Comparison of ENCODE assay signal across 3 cellular contexts in the genomic region with DNA sequence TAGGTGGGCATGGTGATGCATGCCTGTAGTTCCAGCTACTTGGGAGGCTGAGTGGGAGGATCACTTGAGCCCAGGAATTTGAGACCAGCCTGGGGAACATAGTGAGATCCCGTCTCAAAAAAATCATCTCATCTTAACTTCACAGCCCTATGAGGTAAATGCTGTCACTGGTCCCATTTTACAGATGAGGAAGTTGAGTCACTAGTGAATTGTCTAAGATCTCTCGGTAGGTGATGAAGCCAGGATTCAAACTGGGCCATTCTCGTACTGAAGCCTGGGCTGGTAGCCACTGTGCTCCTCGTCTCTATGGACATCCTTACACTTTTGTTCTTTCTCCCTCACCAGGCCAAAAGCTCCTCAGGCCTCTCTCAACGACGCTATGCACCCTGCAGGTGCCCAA.
TF ChIP-seq lines count a peak whose summit lies in the region.

No MANE protein-coding gene starts in this region.

TF ChIP-seq in SK-N-SH, 30 proteins besides CTCF, POLR2A, EP300 and RAD21:
- TF ChIP-seq, protein P1, sequence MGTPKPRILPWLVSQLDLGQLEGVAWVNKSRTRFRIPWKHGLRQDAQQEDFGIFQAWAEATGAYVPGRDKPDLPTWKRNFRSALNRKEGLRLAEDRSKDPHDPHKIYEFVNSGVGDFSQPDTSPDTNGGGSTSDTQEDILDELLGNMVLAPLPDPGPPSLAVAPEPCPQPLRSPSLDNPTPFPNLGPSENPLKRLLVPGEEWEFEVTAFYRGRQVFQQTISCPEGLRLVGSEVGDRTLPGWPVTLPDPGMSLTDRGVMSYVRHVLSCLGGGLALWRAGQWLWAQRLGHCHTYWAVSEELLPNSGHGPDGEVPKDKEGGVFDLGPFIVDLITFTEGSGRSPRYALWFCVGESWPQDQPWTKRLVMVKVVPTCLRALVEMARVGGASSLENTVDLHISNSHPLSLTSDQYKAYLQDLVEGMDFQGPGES (IDR thresholded peaks at IDR 0.05; ENCODE audit: low read depth, low read length) = no peak
- 0 out of 2 replicates have a peak, but pooled peaks have one; percentile 22 for TF ChIP-seq FOXJ3 (CRISPR knock-in tag; IDR thresholded peaks at IDR 0.05)

TF ChIP-seq in SK-N-SH treated with all-trans-retinoic acid at 6 μM for 48 hours, 23 proteins besides CTCF, POLR2A, EP300 and RAD21:
- TF ChIP-seq, protein P2, sequence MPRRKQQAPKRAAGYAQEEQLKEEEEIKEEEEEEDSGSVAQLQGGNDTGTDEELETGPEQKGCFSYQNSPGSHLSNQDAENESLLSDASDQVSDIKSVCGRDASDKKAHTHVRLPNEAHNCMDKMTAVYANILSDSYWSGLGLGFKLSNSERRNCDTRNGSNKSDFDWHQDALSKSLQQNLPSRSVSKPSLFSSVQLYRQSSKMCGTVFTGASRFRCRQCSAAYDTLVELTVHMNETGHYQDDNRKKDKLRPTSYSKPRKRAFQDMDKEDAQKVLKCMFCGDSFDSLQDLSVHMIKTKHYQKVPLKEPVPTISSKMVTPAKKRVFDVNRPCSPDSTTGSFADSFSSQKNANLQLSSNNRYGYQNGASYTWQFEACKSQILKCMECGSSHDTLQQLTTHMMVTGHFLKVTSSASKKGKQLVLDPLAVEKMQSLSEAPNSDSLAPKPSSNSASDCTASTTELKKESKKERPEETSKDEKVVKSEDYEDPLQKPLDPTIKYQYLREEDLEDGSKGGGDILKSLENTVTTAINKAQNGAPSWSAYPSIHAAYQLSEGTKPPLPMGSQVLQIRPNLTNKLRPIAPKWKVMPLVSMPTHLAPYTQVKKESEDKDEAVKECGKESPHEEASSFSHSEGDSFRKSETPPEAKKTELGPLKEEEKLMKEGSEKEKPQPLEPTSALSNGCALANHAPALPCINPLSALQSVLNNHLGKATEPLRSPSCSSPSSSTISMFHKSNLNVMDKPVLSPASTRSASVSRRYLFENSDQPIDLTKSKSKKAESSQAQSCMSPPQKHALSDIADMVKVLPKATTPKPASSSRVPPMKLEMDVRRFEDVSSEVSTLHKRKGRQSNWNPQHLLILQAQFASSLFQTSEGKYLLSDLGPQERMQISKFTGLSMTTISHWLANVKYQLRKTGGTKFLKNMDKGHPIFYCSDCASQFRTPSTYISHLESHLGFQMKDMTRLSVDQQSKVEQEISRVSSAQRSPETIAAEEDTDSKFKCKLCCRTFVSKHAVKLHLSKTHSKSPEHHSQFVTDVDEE (CRISPR knock-in tag; IDR thresholded peaks at IDR 0.05) = no peak
- no peak for TF ChIP-seq ESRRG (CRISPR knock-in tag; IDR thresholded peaks at IDR 0.05)
- TF ChIP-seq TCF4 (CRISPR knock-in tag; IDR thresholded peaks at IDR 0.05; ENCODE audit: borderline replicate concordance) = no peak
- no peak for TF ChIP-seq ZFP3 (CRISPR knock-in tag; IDR thresholded peaks at IDR 0.05)
- no peak for TF ChIP-seq TOX (CRISPR knock-in tag; IDR thresholded peaks at IDR 0.05; ENCODE audit: borderline replicate concordance)
- no peak for TF ChIP-seq GLIS3 (CRISPR knock-in tag; IDR thresholded peaks at IDR 0.05)
- TF ChIP-seq ISL1 (CRISPR knock-in tag; IDR thresholded peaks at IDR 0.05) = no peak
- TF ChIP-seq RARB (CRISPR knock-in tag; IDR thresholded peaks at IDR 0.05) = no peak
- TF ChIP-seq ZNF565 (CRISPR knock-in tag; conservative IDR thresholded peaks at IDR 0.05; ENCODE audit: low read depth) = no peak
- TF ChIP-seq, protein P3, sequence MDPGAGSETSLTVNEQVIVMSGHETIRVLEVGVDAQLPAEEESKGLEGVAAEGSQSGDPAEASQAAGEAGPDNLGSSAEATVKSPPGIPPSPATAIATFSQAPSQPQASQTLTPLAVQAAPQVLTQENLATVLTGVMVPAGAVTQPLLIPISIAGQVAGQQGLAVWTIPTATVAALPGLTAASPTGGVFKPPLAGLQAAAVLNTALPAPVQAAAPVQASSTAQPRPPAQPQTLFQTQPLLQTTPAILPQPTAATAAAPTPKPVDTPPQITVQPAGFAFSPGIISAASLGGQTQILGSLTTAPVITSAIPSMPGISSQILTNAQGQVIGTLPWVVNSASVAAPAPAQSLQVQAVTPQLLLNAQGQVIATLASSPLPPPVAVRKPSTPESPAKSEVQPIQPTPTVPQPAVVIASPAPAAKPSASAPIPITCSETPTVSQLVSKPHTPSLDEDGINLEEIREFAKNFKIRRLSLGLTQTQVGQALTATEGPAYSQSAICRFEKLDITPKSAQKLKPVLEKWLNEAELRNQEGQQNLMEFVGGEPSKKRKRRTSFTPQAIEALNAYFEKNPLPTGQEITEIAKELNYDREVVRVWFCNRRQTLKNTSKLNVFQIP (CRISPR knock-in tag; IDR thresholded peaks at IDR 0.05; ENCODE audit: borderline replicate concordance, low read depth) = no peak

TF ChIP-seq in K562, 482 proteins besides CTCF, POLR2A, EP300 and RAD21:
- no peak for TF ChIP-seq ETV5 (CRISPR knock-in tag; IDR thresholded peaks at IDR 0.05; ENCODE audit: low read depth)
- TF ChIP-seq BCOR (IDR thresholded peaks at IDR 0.05) = peak; percentile 12; the same call in 1 of the 2 replicates
- TF ChIP-seq, protein P4, sequence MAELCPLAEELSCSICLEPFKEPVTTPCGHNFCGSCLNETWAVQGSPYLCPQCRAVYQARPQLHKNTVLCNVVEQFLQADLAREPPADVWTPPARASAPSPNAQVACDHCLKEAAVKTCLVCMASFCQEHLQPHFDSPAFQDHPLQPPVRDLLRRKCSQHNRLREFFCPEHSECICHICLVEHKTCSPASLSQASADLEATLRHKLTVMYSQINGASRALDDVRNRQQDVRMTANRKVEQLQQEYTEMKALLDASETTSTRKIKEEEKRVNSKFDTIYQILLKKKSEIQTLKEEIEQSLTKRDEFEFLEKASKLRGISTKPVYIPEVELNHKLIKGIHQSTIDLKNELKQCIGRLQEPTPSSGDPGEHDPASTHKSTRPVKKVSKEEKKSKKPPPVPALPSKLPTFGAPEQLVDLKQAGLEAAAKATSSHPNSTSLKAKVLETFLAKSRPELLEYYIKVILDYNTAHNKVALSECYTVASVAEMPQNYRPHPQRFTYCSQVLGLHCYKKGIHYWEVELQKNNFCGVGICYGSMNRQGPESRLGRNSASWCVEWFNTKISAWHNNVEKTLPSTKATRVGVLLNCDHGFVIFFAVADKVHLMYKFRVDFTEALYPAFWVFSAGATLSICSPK (IDR thresholded peaks at IDR 0.05; ENCODE audit: borderline replicate concordance) = no peak
- no peak for TF ChIP-seq ZNF232 (CRISPR knock-in tag; IDR thresholded peaks at IDR 0.05)
- TF ChIP-seq RBM25 (IDR thresholded peaks at IDR 0.05; ENCODE audit: low read depth, low read length, severe bottlenecking) = peak; percentile 63
